9 cellular contexts compared by ENCODE assay signal in the genomic region with DNA sequence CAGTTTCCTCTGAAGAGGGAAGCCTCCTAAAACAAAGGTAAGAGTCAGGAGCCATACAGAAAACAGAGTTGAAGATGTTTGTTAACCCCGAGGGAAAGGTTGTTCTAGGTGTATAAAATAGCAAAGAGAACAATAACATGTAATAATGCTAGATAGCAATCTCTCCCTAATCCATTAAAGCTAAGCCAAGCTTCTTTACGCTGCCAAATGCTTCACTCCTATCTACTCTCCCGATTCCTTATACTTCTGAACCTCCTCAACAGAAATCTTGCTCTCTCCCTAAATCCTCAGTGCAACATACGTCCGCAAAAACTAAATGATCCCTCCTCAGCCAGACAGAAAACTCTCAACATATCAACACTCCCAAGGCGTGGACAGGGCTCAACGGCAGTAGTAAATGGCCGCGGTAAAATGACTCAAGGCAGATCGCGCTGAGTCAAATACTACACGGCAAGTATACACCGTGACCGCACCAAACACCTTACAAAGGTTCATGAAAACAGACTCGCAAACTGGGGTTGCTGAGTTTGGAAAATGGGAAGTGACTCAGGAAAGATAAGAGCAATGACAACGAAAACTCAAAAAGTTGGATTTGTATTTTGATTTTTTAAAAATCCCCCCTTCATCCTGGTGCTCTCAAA. TPM values are rescaled to one million over a fixed set of nuclear protein-coding genes. Genes with fewer than 3 reads are reported as not detected.
A peak's percentile ranks its signal among the peaks of the same experiment; 100 is the strongest.
DNase-seq lines count a peak whose midpoint lies in the region; ATAC-seq and TF ChIP-seq lines count a peak whose summit lies in the region.
"Had no signal": no experiment of that assay in that cellular context is flagged by ENCODE, and none has a peak within 500 bp of the region (broad histone marks: within the 10 kb centered on the region; RNA-seq: fewer than 3 reads in every experiment).

No MANE protein-coding gene starts in this region.

- peak overlapping the region; percentile 82 to 95 (median 91) for H3K27ac ChIP-seq in BLaER1 treated with 17β-estradiol and CSF1 and Interleukin-3, amounts not matched to agents 10 nM and 100 nM
- H3K27ac ChIP-seq in PC-9 (peak overlapping the region; percentile 86), transverse colon (peak overlapping the region; percentile 93 to 98 (median 96))

- 0% methylated on average over 11 to 16 of the region's 16 CpGs for WGBS in transverse colon (ENCODE audit: low coverage in 1 of 2), 2 donors

- peak overlapping the region; percentile 87 to 95 (median 92) for H3K9ac ChIP-seq in BLaER1 treated with 17β-estradiol and CSF1 and Interleukin-3, amounts not matched to agents 10 nM and 100 nM

- H3K79me2 ChIP-seq in PC-9 (ENCODE audit: low read depth): peaks cover 50% of the 10 kb centered on the region

- TSS peak; percentile 59 for BruUV-seq in PC-9 (replicated peaks; lab: Mats Ljungman, UMichigan)

- H3K36me3 ChIP-seq in BLaER1 treated with 17β-estradiol and CSF1 and Interleukin-3, amounts not matched to agents 10 nM and 100 nM: peaks cover 41 to 45% (median 43%) of the 10 kb centered on the region in 11 experiments
- H3K36me3 ChIP-seq in PC-9 (ENCODE audit: low read depth) (peaks cover 40% of the 10 kb centered on the region), transverse colon (peaks cover 0 to 10% (median 4%) of the 10 kb centered on the region in 4 donors)

- H3K4me1 ChIP-seq in BLaER1 treated with 17β-estradiol and CSF1 and Interleukin-3, amounts not matched to agents 10 nM and 100 nM: peaks cover 10 to 31% (median 18%) of the 10 kb centered on the region in 10 experiments; a peak in 19 of 20 replicates
- peaks cover 22% of the 10 kb centered on the region for H3K4me1 ChIP-seq in PC-9 (replicated peaks; ENCODE audit: insufficient read depth)
- H3K4me1 ChIP-seq in transverse colon: peaks cover 9 to 15% (median 12%) of the 10 kb centered on the region in 4 donors

- H2AFZ ChIP-seq in PC-9: peak overlapping the region; percentile 84

- CTCF ChIA-PET in PC-9 (lab: Charles Lee): interaction anchor here (0.6 kb wide), 1 partner anchor 25 kb away, joined by 4 read pairs; no protein-coding TSS in a partner anchor

- peaks cover 17% of the 10 kb centered on the region for H3F3A ChIP-seq in PC-9 (ENCODE audit: insufficient read depth, low read depth)

- ATAC-seq in GM19351 (IDR thresholded peaks at IDR 0.05; ENCODE audit: unreplicated experiment) (peak; percentile 43), HG03442 (IDR thresholded peaks at IDR 0.05; ENCODE audit: unreplicated experiment) (peak; percentile 43)

- peak overlapping the region; percentile 74 to 98 (median 86) for H3K4me3 ChIP-seq in BLaER1 treated with 17β-estradiol and CSF1 and Interleukin-3, amounts not matched to agents 10 nM and 100 nM
- H3K4me3 ChIP-seq in PC-9 (peak overlapping the region; percentile 83), transverse colon (peak overlapping the region; percentile 56 to 93 (median 89))

- H3K9me3 ChIP-seq in BLaER1 treated with 17β-estradiol and CSF1 and Interleukin-3, amounts not matched to agents 10 nM and 100 nM (replicated peaks in 1 of 11): no peaks in the 10 kb centered on the region
- H3K9me3 ChIP-seq in PC-9 (ENCODE audit: insufficient read depth, low read depth) (no peaks in the 10 kb centered on the region), transverse colon (no peaks in the 10 kb centered on the region)

- TF ChIP-seq CTCF in PC-9 (conservative IDR thresholded peaks at IDR 0.05) (0 out of 2 replicates have a peak, but pooled peaks have one; percentile 18), transverse colon (IDR thresholded peaks at IDR 0.05) (no peak)

- in situ Hi-C loops in transverse colon (cut with MboI; ENCODE audit: low pct_ligation_motif_present in 1 of 4, low pct_unique_long_range_greater_than_20kb in 1 of 4, low sequenced_read_pairs in 3 of 4): no loop called here

- POLR2A ChIA-PET in PC-9 (lab: Charles Lee; ENCODE audit: unreplicated experiment): interaction anchor here (0.5 to 1.1 kb wide), 4 partner anchors 9 to 354 kb away, joined by 3 to 11 read pairs (median 5); no protein-coding TSS in a partner anchor

- H3K27me3 ChIP-seq in BLaER1 treated with 17β-estradiol and CSF1 and Interleukin-3, amounts not matched to agents 10 nM and 100 nM: no peaks in the 10 kb centered on the region
- H3K27me3 ChIP-seq in PC-9 (ENCODE audit: insufficient read depth, low read depth) (no peaks in the 10 kb centered on the region), transverse colon (no peaks in the 10 kb centered on the region)

- H4K20me1 ChIP-seq in BLaER1 treated with 17β-estradiol and CSF1 and Interleukin-3, amounts not matched to agents 10 nM and 100 nM: peaks cover 0 to 40% (median 14%) of the 10 kb centered on the region in 11 experiments; a peak in 10 of 22 replicates
- H4K20me1 ChIP-seq in PC-9 (ENCODE audit: insufficient read depth): no peaks in the 10 kb centered on the region

- no peaks in the 10 kb centered on the region for H3K9me2 ChIP-seq in PC-9 (ENCODE audit: insufficient read depth)

- no peak for TF ChIP-seq EP300 in transverse colon (IDR thresholded peaks at IDR 0.05; ENCODE audit: low read depth)

- intact Hi-C loops in PC-9 (cut with micrococcal nuclease; ENCODE audit: unreplicated experiment) (loop anchor here (1.0 to 5.0 kb wide), 5 partner anchors 9 to 178 kb away; partner anchors contain the start of gene CPOX), transverse colon (cut with DNase I; ENCODE audit: low total_unique reads) (loop anchor here (5.0 kb wide), 2 partner anchors 70 to 380 kb away; partner anchors contain the start of genes CPOX and DCBLD2)

- peak overlapping the region; percentile 78 to 93 (median 88) for H3K4me2 ChIP-seq in BLaER1 treated with 17β-estradiol and CSF1 and Interleukin-3, amounts not matched to agents 10 nM and 100 nM
- peak overlapping the region; percentile 90 for H3K4me2 ChIP-seq in PC-9

- TF ChIP-seq POLR2A in transverse colon (IDR thresholded peaks at IDR 0.05): no peak

- DNase-seq in PC-9 (peak; percentile 47 to 82), foreskin melanocyte (peak; percentile 19), non-pigmented ciliary epithelial cell (ENCODE audit: low read depth) (peak; percentile 31), transverse colon (peak; percentile 58)
- peak; percentile 40 for DNase-seq in activated gamma-delta T cell treated with anti-CD3 and anti-CD28 coated beads, Interleukin-2, amount 50 U/mL, for 16 hours (ENCODE audit: low read depth)

RNA-seq across cellular contexts. Expression of gene CLDND1, which starts 0.7 kb away (rescaled TPM):
- total RNA-seq in PC-9 (2021) (143 and 152 TPM in 2 replicates), transverse colon (100 to 1,000 TPM; 105 to 202 (median 162) TPM)

RNA-seq across cellular contexts. Expression of gene GPR15, which starts 9.8 kb away (rescaled TPM):
- not detected in 2 replicates for total RNA-seq in PC-9 (2021)
- total RNA-seq in transverse colon: 10 to 100 TPM in 1 of 4 donors, 1 to 10 TPM in 2, under 1 TPM in 1; 0.60 to 11.7 (median 5.5) TPM

RNA-seq across cellular contexts. Expression of gene OR5K2, which starts 24.5 kb away (rescaled TPM):
- not detected in 2 replicates for total RNA-seq in PC-9 (2021)
- total RNA-seq in transverse colon: not detected
- total RNA-seq: activated CD8-positive, alpha-beta memory T cell treated with anti-CD3 and anti-CD28 coated beads for 36 hours had no signal

RNA-seq across cellular contexts. Expression of gene OR5K1, which starts 59.0 kb away (rescaled TPM):
- total RNA-seq in PC-9 (2021) (not detected in 2 replicates), transverse colon (not detected)
- total RNA-seq: activated CD8-positive, alpha-beta memory T cell treated with anti-CD3 and anti-CD28 coated beads for 36 hours had no signal

Comparison
In these comparisons a context has a peak if more than half of its experiments do, and no peak if none do; other contexts are left out.
1. Peak in every context shown above with its lines: DNase-seq, ATAC-seq, H3K4me3 ChIP-seq and H3K27ac ChIP-seq.